Comparison of ENCODE assay signal across 19 cellular contexts in genomic region chr1:107976431-107977215, GRCh38. TPM values are rescaled to one million over a fixed set of nuclear protein-coding genes. Genes with fewer than 3 reads are reported as not detected.
A peak's percentile ranks its signal among the peaks of the same experiment; 100 is the strongest.
DNase-seq lines count a peak whose midpoint lies in the region; ATAC-seq, FAIRE-seq and TF ChIP-seq lines count a peak whose summit lies in the region.
"Had no signal": no experiment of that assay in that cellular context is flagged by ENCODE, and none has a peak within 500 bp of the region (broad histone marks: within the 10 kb centered on the region; RNA-seq: fewer than 3 reads in every experiment).

No MANE protein-coding gene starts in this region.

- POLR2A ChIA-PET in CD4-positive, alpha-beta T cell (lab: Charles Lee) = no interaction called here

- no peak for FAIRE-seq in GM12891 (lab: Jason Lieb, UNC)
- FAIRE-seq: A204.1, urothelium cell line had no signal

- no peaks in the 10 kb centered on the region for H3K27me3 ChIP-seq in CD4-positive, alpha-beta T cell (ENCODE audit: control insufficient read depth, insufficient read depth, low read length)
- H3K27me3 ChIP-seq: BLaER1 treated with 17β-estradiol and CSF1 and Interleukin-3, amounts not matched to agents 10 nM and 100 nM; esophagus muscularis mucosa had no signal

- H3K4me3 ChIP-seq in astrocyte of the cerebellum (ENCODE audit: low read depth, low read length) = no peak overlapping the region
- H3K4me3 ChIP-seq: BLaER1 treated with 17β-estradiol and CSF1 and Interleukin-3, amounts not matched to agents 10 nM and 100 nM; esophagus muscularis mucosa; prostate gland had no signal

- ATAC-seq in CD4-positive, alpha-beta T cell (ENCODE audit: poor library complexity) = no peak
- ATAC-seq: Right ventricle myocardium inferior had no signal

- H3K9me3 ChIP-seq in CD4-positive, alpha-beta T cell (ENCODE audit: control insufficient read depth, low read length) = no peaks in the 10 kb centered on the region
- H3K9me3 ChIP-seq: BLaER1 treated with 17β-estradiol and CSF1 and Interleukin-3, amounts not matched to agents 10 nM and 100 nM; esophagus muscularis mucosa; prostate gland had no signal

- no peaks in the 10 kb centered on the region for H3K27me3 Mint-ChIP-seq in CD4-positive, alpha-beta T cell

- H3K4me1 Mint-ChIP-seq in CD4-positive, alpha-beta T cell (ENCODE audit: low read depth) = no peaks in the 10 kb centered on the region
- H3K4me1 Mint-ChIP-seq: activated naive CD8-positive, alpha-beta T cell treated with anti-CD3 and anti-CD28 coated beads, Interleukin-2, amount 10 ng/mL, durations not matched to agents 7 days and 5 days had no signal

- DNase-seq in NCI-H2171 treated with DMSO at 0.1 percent for 48 hours (lab: John Stamatoyannopoulos, UW) = peak; percentile 12
- DNase-seq in NCI-H2171 (lab: John Stamatoyannopoulos, UW) = no peak
- DNase-seq in GM12891 (ENCODE audit: insufficient read length, low spot score) = no peak
- DNase-seq in astrocyte of the cerebellum (ENCODE audit: low read depth) = peak; percentile 70
- DNase-seq in non-pigmented ciliary epithelial cell (ENCODE audit: low read depth) = peak; percentile 58
- DNase-seq in NOMO-1 treated with DMSO at 0.1 percent for 48 hours (lab: John Stamatoyannopoulos, UW; ENCODE audit: unreplicated experiment) = no peak
- no peak for DNase-seq in amygdala (lab: John Stamatoyannopoulos, UW)
- no peak for DNase-seq in CD4-positive, alpha-beta T cell
- DNase-seq: activated naive CD8-positive, alpha-beta T cell treated with anti-CD3 and anti-CD28 coated beads, Interleukin-2, amount 10 ng/mL, durations not matched to agents 7 days and 5 days; DMS53; immature natural killer cell; NCI-H226 had no signal

- H3K27ac ChIP-seq in CD4-positive, alpha-beta T cell (ENCODE audit: low read depth, low read length) = no peak overlapping the region
- H3K27ac ChIP-seq: BLaER1 treated with 17β-estradiol and CSF1 and Interleukin-3, amounts not matched to agents 10 nM and 100 nM; esophagus muscularis mucosa; prostate gland had no signal

- H3K36me3 Mint-ChIP-seq in CD4-positive, alpha-beta T cell (ENCODE audit: low read depth) = no peaks in the 10 kb centered on the region
- H3K36me3 Mint-ChIP-seq: activated naive CD8-positive, alpha-beta T cell treated with anti-CD3 and anti-CD28 coated beads, Interleukin-2, amount 10 ng/mL, durations not matched to agents 7 days and 5 days; immature natural killer cell; natural killer cell treated with Interleukin-12 subunit alpha and Interleukin-12 subunit beta and Interleukin-15 and Interleukin-18, amount 100 ng/mL, for 72 hours had no signal

- intact Hi-C loops in CD4-positive, alpha-beta T cell (cut with DNase I, micrococcal nuclease) = no loop called here

- no peak for TF ChIP-seq POLR2A in GM12891 (IDR thresholded peaks at IDR 0.05; ENCODE audit: low read depth, low read length)

- in situ Hi-C loops in astrocyte of the cerebellum (cut with HindIII; ENCODE audit: low sequenced_read_pairs) = no loop called here

- CTCF ChIA-PET in CD4-positive, alpha-beta T cell (lab: Charles Lee) = no interaction called here

- no peaks in the 10 kb centered on the region for H3K9me3 Mint-ChIP-seq in CD4-positive, alpha-beta T cell
- H3K9me3 Mint-ChIP-seq: immature natural killer cell; natural killer cell treated with Interleukin-12 subunit alpha and Interleukin-12 subunit beta and Interleukin-15 and Interleukin-18, amount 100 ng/mL, for 72 hours had no signal

- no peak for TF ChIP-seq CTCF in astrocyte of the cerebellum (IDR thresholded peaks at IDR 0.05; ENCODE audit: low read depth, low read length, missing control alignments)
- TF ChIP-seq CTCF in CD4-positive, alpha-beta T cell (IDR thresholded peaks at IDR 0.05) = no peak

- H3K4me3 Mint-ChIP-seq in CD4-positive, alpha-beta T cell = no peak overlapping the region
- H3K4me3 Mint-ChIP-seq: activated naive CD8-positive, alpha-beta T cell treated with anti-CD3 and anti-CD28 coated beads, Interleukin-2, amount 10 ng/mL, durations not matched to agents 7 days and 5 days; immature natural killer cell; natural killer cell treated with Interleukin-12 subunit alpha and Interleukin-12 subunit beta and Interleukin-15 and Interleukin-18, amount 100 ng/mL, for 72 hours had no signal

- no peak overlapping the region for H3K27ac Mint-ChIP-seq in CD4-positive, alpha-beta T cell
- H3K27ac Mint-ChIP-seq: activated naive CD8-positive, alpha-beta T cell treated with anti-CD3 and anti-CD28 coated beads, Interleukin-2, amount 10 ng/mL, durations not matched to agents 7 days and 5 days; immature natural killer cell had no signal

TF ChIP-seq in GM12891, 5 proteins besides CTCF, POLR2A, EP300 and RAD21:
- TF ChIP-seq TAF1 (IDR thresholded peaks at IDR 0.05; ENCODE audit: low read depth, low read length) (no peak), SPI1 (IDR thresholded peaks at IDR 0.05; ENCODE audit: low read depth, low read length) (peak; percentile 13; the same call in 1 of the 2 replicates)
TF ChIP-seq in GM12891: peak in this region for 1.

RNA-seq across cellular contexts. Expression of gene VAV3, which starts 11.6 kb away (rescaled TPM):
- 0.06 TPM for polyA plus RNA-seq in GM12891 (2012; ENCODE audit: low read depth, missing spikeins)
- 1 to 10 TPM; 5.5 to 5.6 TPM for total RNA-seq in CD4-positive, alpha-beta T cell

Comparison
In these comparisons a context has a peak if more than half of its experiments do, and no peak if none do; other contexts are left out.
1. DNase-seq: peak in NCI-H2171 treated with DMSO at 0.1 percent for 48 hours (single experiment), astrocyte of the cerebellum (single experiment) and non-pigmented ciliary epithelial cell (single experiment); none in NCI-H2171 (single experiment), GM12891 (single experiment), NOMO-1 treated with DMSO at 0.1 percent for 48 hours (single experiment), amygdala (0 of 56) and CD4-positive, alpha-beta T cell (0 of 10).